2 cellular contexts compared by ENCODE assay signal in the genomic region with DNA sequence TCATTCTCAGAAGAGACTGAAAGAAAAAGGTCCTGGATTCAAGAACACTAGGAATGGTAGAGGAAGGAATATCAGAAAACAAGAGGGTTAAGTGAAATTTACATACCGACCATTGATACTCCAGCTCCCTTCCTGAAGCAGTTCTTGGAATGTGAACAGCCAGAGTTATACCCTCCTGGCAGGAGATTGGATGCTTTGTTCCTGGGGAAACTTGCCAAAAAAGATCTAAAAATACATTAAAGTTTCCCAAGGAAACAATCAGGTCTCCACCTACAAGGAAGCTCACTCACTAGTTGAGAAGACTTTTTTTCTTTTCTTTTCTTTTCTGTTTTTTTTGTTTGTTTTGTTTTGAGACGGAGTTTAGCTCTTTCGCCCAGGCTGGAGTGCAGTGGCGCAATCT.
TF ChIP-seq lines count a peak whose summit lies in the region.

No MANE protein-coding gene starts in this region.

TF ChIP-seq in IMR-90, 13 proteins besides CTCF, POLR2A, EP300 and RAD21:
- TF ChIP-seq CHD1 (IDR thresholded peaks at IDR 0.05; ENCODE audit: low read depth, low read length) (no peak), MAFK (IDR thresholded peaks at IDR 0.05; ENCODE audit: low read depth, low read length) (no peak), ELK1 (IDR thresholded peaks at IDR 0.05; ENCODE audit: borderline replicate concordance, low read depth, low read length) (no peak), MXI1 (IDR thresholded peaks at IDR 0.05; ENCODE audit: borderline replicate concordance, low read depth, low read length) (no peak), CEBPB (IDR thresholded peaks at IDR 0.05; ENCODE audit: low read depth, low read length) (no peak)

TF ChIP-seq in endothelial cell of umbilical vein, 7 proteins besides CTCF, POLR2A, EP300 and RAD21:
- no peak for TF ChIP-seq GATA2 (IDR thresholded peaks at IDR 0.05; ENCODE audit: insufficient read depth, insufficient read length, low read depth, low read length)
- no peak for TF ChIP-seq FOS (IDR thresholded peaks at IDR 0.05; ENCODE audit: borderline replicate concordance, insufficient read depth, low read length)
- TF ChIP-seq POLR2AphosphoS5 (IDR thresholded peaks at IDR 0.05; ENCODE audit: insufficient read depth, low read depth, low read length), result no peak
- TF ChIP-seq, protein P1, sequence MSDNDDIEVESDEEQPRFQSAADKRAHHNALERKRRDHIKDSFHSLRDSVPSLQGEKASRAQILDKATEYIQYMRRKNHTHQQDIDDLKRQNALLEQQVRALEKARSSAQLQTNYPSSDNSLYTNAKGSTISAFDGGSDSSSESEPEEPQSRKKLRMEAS (IDR thresholded peaks at IDR 0.05; ENCODE audit: insufficient read depth, insufficient read length), result no peak
- TF ChIP-seq JUN (IDR thresholded peaks at IDR 0.05; ENCODE audit: borderline replicate concordance, insufficient read depth, insufficient read length, low read depth), result no peak
- TF ChIP-seq EZH2 (IDR thresholded peaks at IDR 0.05; ENCODE audit: borderline replicate concordance, low read depth, low read length, severe bottlenecking), result no peak
- TF ChIP-seq MYC (IDR thresholded peaks at IDR 0.05; ENCODE audit: low read depth, low read length), result no peak
